ENCODE assay signal across 21 cellular contexts in genomic region chr7:33792547-33793105, GRCh38.
"Had no signal": no experiment of that assay in that cellular context is flagged by ENCODE, and none has a peak within 500 bp of the region (broad histone marks: within the 10 kb centered on the region; RNA-seq: fewer than 3 reads in every experiment).

No MANE protein-coding gene starts in this region.

- ATAC-seq: activated T-helper 17 cell treated with anti-CD3 and anti-CD28 coated beads, Interleukin-2, amount 50 U/mL, for 72 hours; effector memory CD8-positive, alpha-beta T cell; left ventricle myocardium superior; natural killer cell; psoas muscle; WTC11 had no signal

- H3K36me3 Mint-ChIP-seq: activated naive CD8-positive, alpha-beta T cell treated with anti-CD3 and anti-CD28 coated beads, Interleukin-2, amount 10 ng/mL, durations not matched to agents 7 days and 5 days; mesothelial cell of epicardium; natural killer cell; type B pancreatic cell had no signal

- H3K27ac Mint-ChIP-seq: activated naive CD8-positive, alpha-beta T cell treated with anti-CD3 and anti-CD28 coated beads, Interleukin-2, amount 10 ng/mL, durations not matched to agents 7 days and 5 days; activated T-cell treated with anti-CD3 and anti-CD28 coated beads, Interleukin-2, amount 50 U/mL, for 24 hours; activated T-helper 17 cell treated with anti-CD3 and anti-CD28 coated beads, Interleukin-2, amount 50 U/mL, for 72 hours; effector memory CD8-positive, alpha-beta T cell; mesothelial cell of epicardium; natural killer cell; type B pancreatic cell; WTC11 had no signal

- H3K4me3 Mint-ChIP-seq: activated naive CD8-positive, alpha-beta T cell treated with anti-CD3 and anti-CD28 coated beads, Interleukin-2, amount 10 ng/mL, durations not matched to agents 7 days and 5 days; activated T-cell treated with anti-CD3 and anti-CD28 coated beads, Interleukin-2, amount 50 U/mL, for 24 hours; activated T-helper 17 cell treated with anti-CD3 and anti-CD28 coated beads, Interleukin-2, amount 50 U/mL, for 72 hours; central memory CD8-positive, alpha-beta T cell; effector memory CD8-positive, alpha-beta T cell; mesothelial cell of epicardium; natural killer cell; type B pancreatic cell; WTC11 had no signal

- H3K9me3 Mint-ChIP-seq: activated naive CD8-positive, alpha-beta T cell treated with anti-CD3 and anti-CD28 coated beads, Interleukin-2, amount 10 ng/mL, durations not matched to agents 7 days and 5 days; activated T-cell treated with anti-CD3 and anti-CD28 coated beads, Interleukin-2, amount 50 U/mL, for 24 hours; activated T-helper 17 cell treated with anti-CD3 and anti-CD28 coated beads, Interleukin-2, amount 50 U/mL, for 72 hours; central memory CD8-positive, alpha-beta T cell; effector memory CD8-positive, alpha-beta T cell; mesothelial cell of epicardium; natural killer cell; type B pancreatic cell had no signal

- H3K27me3 Mint-ChIP-seq: activated naive CD8-positive, alpha-beta T cell treated with anti-CD3 and anti-CD28 coated beads, Interleukin-2, amount 10 ng/mL, durations not matched to agents 7 days and 5 days; activated T-cell treated with anti-CD3 and anti-CD28 coated beads, Interleukin-2, amount 50 U/mL, for 24 hours; activated T-helper 17 cell treated with anti-CD3 and anti-CD28 coated beads, Interleukin-2, amount 50 U/mL, for 72 hours; central memory CD8-positive, alpha-beta T cell; effector memory CD8-positive, alpha-beta T cell had no signal

- H3K4me1 Mint-ChIP-seq: activated naive CD8-positive, alpha-beta T cell treated with anti-CD3 and anti-CD28 coated beads, Interleukin-2, amount 10 ng/mL, durations not matched to agents 7 days and 5 days; activated T-helper 17 cell treated with anti-CD3 and anti-CD28 coated beads, Interleukin-2, amount 50 U/mL, for 72 hours; central memory CD8-positive, alpha-beta T cell had no signal

- DNase-seq: activated CD8-positive, alpha-beta memory T cell treated with anti-CD3 and anti-CD28 coated beads for 24 hours; activated CD8-positive, alpha-beta memory T cell treated with anti-CD3 and anti-CD28 coated beads, Interleukin-2, amount 50 U/mL, for 4 hours; activated naive CD8-positive, alpha-beta T cell treated with anti-CD3 and anti-CD28 coated beads, Interleukin-2, amount 10 ng/mL, durations not matched to agents 7 days and 5 days; activated T-cell treated with anti-CD3 and anti-CD28 coated beads, Interleukin-2, amount 50 U/mL, for 24 hours; amniotic stem cell; effector memory CD8-positive, alpha-beta T cell; hippocampal formation; kidney glomerular epithelial cell; left ventricle myocardium superior; mammary epithelial cell; natural killer cell; ovary; psoas muscle; spleen; stimulated activated CD4-positive, alpha-beta T cell treated with anti-CD3 and anti-CD28 coated beads, Interleukin-4, amount 100 ng/mL, for 24 hours; stimulated activated naive CD4-positive, alpha-beta T cell treated with Interleukin-2 at 50 U/mL for 16 hours had no signal
